ENCODE assay signal across 8 cellular contexts in the genomic region with DNA sequence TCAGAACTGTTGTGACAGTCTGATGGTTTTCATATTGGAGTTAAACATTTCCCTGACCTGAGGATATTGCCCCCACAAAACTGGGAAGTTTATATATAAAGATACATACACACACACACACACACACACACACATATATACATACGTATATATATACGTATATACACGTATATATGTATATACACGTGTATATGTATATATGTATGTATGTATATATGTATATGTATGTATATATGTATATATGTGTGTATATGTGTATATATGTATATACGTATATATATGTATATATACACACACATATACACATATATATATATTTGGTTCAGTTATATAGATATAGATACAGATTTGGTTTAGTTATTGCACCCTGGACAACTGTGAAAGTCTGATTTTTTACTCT.
"Had no signal": no experiment of that assay in that cellular context is flagged by ENCODE, and none has a peak within 500 bp of the region (broad histone marks: within the 10 kb centered on the region; RNA-seq: fewer than 3 reads in every experiment).

No MANE protein-coding gene starts in this region.

- H3K36me3 ChIP-seq: HAP-1 had no signal

- DNase-seq: GM23248, GOT3, H7, KG1 had no signal

- H3K9ac ChIP-seq: GM23248 had no signal

- ATAC-seq: HCT116, HepG2 had no signal

- H3K9me3 ChIP-seq: HAP-1 had no signal

- FAIRE-seq: HepG2 had no signal

- H2AFZ ChIP-seq: GM23248 had no signal

- H3K27ac ChIP-seq: GM23248, HL-60 had no signal

- H3K4me3 ChIP-seq: GM23248, HAP-1 had no signal
